ENCODE assay signal across 1 cellular context in the genomic region with DNA sequence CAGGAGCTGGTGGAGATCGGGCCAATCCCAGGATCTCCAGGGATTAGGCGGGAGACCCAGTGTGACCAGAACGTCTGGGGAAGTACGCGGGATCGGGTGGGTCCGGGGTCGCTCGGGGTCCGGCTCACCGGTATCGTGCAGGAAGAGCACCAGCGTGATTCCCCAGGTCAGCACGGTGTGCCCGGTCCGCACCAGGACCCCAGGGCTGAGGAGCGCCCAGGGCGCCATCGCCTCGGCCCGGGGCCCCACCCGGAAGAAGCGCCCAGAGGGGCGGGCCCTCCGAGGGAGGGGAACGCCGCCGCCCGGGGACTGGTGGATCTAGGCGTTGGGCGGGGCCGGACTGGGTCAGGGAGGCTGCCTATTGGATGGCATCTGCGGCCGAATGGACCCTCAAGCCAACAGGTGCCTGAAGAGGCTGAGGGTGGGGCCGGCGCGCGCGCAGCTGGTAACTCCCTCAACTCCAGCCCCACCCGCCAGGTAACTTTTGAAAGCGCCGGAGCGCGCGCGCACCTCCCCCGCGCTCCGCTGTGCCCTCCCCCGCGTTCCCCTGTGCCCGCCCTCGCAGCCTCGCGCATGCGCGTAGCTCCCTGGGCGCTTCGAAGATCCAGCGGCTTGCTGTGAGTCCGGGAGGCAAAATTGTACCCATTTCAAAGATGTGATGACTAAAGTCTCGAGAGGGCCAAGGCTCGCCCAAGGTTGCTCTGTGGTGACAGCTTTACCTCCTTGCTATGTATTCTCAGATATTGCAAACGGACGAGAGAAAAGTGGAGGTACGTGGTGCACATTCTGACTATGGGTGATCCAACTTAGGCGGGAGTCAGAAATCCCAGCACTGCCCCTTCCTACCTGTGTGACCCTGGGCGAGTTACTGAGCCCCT.
TF ChIP-seq lines count a peak whose summit lies in the region.

A gene with protein sequence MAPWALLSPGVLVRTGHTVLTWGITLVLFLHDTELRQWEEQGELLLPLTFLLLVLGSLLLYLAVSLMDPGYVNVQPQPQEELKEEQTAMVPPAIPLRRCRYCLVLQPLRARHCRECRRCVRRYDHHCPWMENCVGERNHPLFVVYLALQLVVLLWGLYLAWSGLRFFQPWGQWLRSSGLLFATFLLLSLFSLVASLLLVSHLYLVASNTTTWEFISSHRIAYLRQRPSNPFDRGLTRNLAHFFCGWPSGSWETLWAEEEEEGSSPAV (minus strand): TSS at position 262 of the 878 bp plus-strand sequence. CDS start 34 bp downstream, at position 228.

TF ChIP-seq in HEK293, 187 proteins besides CTCF, POLR2A, EP300 and RAD21 (continued from another document and continues in another):
- TF ChIP-seq, protein P1, sequence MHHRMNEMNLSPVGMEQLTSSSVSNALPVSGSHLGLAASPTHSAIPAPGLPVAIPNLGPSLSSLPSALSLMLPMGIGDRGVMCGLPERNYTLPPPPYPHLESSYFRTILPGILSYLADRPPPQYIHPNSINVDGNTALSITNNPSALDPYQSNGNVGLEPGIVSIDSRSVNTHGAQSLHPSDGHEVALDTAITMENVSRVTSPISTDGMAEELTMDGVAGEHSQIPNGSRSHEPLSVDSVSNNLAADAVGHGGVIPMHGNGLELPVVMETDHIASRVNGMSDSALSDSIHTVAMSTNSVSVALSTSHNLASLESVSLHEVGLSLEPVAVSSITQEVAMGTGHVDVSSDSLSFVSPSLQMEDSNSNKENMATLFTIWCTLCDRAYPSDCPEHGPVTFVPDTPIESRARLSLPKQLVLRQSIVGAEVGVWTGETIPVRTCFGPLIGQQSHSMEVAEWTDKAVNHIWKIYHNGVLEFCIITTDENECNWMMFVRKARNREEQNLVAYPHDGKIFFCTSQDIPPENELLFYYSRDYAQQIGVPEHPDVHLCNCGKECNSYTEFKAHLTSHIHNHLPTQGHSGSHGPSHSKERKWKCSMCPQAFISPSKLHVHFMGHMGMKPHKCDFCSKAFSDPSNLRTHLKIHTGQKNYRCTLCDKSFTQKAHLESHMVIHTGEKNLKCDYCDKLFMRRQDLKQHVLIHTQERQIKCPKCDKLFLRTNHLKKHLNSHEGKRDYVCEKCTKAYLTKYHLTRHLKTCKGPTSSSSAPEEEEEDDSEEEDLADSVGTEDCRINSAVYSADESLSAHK (tag by site-specific recombination; IDR thresholded peaks at IDR 0.05) = no peak
- TF ChIP-seq, protein P2, sequence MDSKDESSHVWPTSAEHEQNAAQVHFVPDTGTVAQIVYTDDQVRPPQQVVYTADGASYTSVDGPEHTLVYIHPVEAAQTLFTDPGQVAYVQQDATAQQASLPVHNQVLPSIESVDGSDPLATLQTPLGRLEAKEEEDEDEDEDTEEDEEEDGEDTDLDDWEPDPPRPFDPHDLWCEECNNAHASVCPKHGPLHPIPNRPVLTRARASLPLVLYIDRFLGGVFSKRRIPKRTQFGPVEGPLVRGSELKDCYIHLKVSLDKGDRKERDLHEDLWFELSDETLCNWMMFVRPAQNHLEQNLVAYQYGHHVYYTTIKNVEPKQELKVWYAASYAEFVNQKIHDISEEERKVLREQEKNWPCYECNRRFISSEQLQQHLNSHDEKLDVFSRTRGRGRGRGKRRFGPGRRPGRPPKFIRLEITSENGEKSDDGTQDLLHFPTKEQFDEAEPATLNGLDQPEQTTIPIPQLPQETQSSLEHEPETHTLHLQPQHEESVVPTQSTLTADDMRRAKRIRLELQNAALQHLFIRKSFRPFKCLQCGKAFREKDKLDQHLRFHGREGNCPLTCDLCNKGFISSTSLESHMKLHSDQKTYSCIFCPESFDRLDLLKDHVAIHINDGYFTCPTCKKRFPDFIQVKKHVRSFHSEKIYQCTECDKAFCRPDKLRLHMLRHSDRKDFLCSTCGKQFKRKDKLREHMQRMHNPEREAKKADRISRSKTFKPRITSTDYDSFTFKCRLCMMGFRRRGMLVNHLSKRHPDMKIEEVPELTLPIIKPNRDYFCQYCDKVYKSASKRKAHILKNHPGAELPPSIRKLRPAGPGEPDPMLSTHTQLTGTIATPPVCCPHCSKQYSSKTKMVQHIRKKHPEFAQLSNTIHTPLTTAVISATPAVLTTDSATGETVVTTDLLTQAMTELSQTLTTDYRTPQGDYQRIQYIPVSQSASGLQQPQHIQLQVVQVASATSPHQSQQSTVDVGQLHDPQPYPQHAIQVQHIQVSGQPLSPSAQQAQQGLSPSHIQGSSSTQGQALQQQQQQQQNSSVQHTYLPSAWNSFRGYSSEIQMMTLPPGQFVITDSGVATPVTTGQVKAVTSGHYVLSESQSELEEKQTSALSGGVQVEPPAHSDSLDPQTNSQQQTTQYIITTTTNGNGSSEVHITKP (tag by site-specific recombination; IDR thresholded peaks at IDR 0.05) = peak; percentile 34
- TF ChIP-seq ZBTB21 (tag by site-specific recombination; IDR thresholded peaks at IDR 0.05) (peak; percentile 32; the same call in 1 of the 2 replicates), OSR2 (tag by site-specific recombination; IDR thresholded peaks at IDR 0.05) (no peak), ZNF114 (tag by site-specific recombination; IDR thresholded peaks at IDR 0.05) (no peak), BCL11B (tag by site-specific recombination; IDR thresholded peaks at IDR 0.05; ENCODE audit: low read depth) (peak; percentile 28; the same call in 1 of the 2 replicates), HOXA7 (CRISPR knock-in tag; IDR thresholded peaks at IDR 0.05; ENCODE audit: borderline replicate concordance) (no peak), ZNF274 (IDR thresholded peaks at IDR 0.05; ENCODE audit: low read length) (no peak), ZNF274 (tag by site-specific recombination; IDR thresholded peaks at IDR 0.05; ENCODE audit: borderline replicate concordance) (no peak), KLF1 (tag by site-specific recombination; IDR thresholded peaks at IDR 0.05) (peak; percentile 72), GLI4 (tag by site-specific recombination; IDR thresholded peaks at IDR 0.05) (0 out of 2 replicates have a peak, but pooled peaks have one; percentile 25), ZFP41 (tag by site-specific recombination; IDR thresholded peaks at IDR 0.05; ENCODE audit: borderline replicate concordance) (no peak), ZNF221 (tag by site-specific recombination; IDR thresholded peaks at IDR 0.05; ENCODE audit: borderline replicate concordance) (no peak), SCRT2 (tag by site-specific recombination; IDR thresholded peaks at IDR 0.05) (peak; percentile 100), ZFP3 (tag by site-specific recombination; IDR thresholded peaks at IDR 0.05; ENCODE audit: low read depth) (peak; percentile 86), ZFHX2 (tag by site-specific recombination; conservative IDR thresholded peaks at IDR 0.05) (peak; percentile 88), ZNF341 (tag by site-specific recombination; IDR thresholded peaks at IDR 0.05; ENCODE audit: low read depth) (no peak), ZNF132 (tag by site-specific recombination; IDR thresholded peaks at IDR 0.05; ENCODE audit: borderline replicate concordance) (no peak), ZNF155 (tag by site-specific recombination; IDR thresholded peaks at IDR 0.05) (no peak), TRIM28 (IDR thresholded peaks at IDR 0.05; ENCODE audit: borderline replicate concordance, low read length) (no peak), ZNF585B (tag by site-specific recombination; IDR thresholded peaks at IDR 0.05) (no peak), ZNF140 (tag by site-specific recombination; IDR thresholded peaks at IDR 0.05) (no peak), KLF16 (tag by site-specific recombination; IDR thresholded peaks at IDR 0.05) (no peak), BCL11A (tag by site-specific recombination; IDR thresholded peaks at IDR 0.05; ENCODE audit: low read depth) (no peak; the same call in 1 of the 2 replicates), ZNF248 (tag by site-specific recombination; IDR thresholded peaks at IDR 0.05) (no peak), ZNF777 (tag by site-specific recombination; IDR thresholded peaks at IDR 0.05; ENCODE audit: borderline replicate concordance) (peak; percentile 24; the same call in 1 of the 2 replicates), ZNF623 (tag by site-specific recombination; IDR thresholded peaks at IDR 0.05) (peak; percentile 21; the same call in 1 of the 2 replicates), ZNF785 (tag by site-specific recombination; IDR thresholded peaks at IDR 0.05) (0 out of 2 replicates have a peak, but pooled peaks have one; percentile 66), OVOL3 (tag by site-specific recombination; IDR thresholded peaks at IDR 0.05) (no peak), ZNF133 (tag by site-specific recombination; IDR thresholded peaks at IDR 0.05) (no peak; the same call in 1 of the 2 replicates), ZNF560 (tag by site-specific recombination; IDR thresholded peaks at IDR 0.05; ENCODE audit: borderline replicate concordance) (no peak)
- TF ChIP-seq, protein P3, sequence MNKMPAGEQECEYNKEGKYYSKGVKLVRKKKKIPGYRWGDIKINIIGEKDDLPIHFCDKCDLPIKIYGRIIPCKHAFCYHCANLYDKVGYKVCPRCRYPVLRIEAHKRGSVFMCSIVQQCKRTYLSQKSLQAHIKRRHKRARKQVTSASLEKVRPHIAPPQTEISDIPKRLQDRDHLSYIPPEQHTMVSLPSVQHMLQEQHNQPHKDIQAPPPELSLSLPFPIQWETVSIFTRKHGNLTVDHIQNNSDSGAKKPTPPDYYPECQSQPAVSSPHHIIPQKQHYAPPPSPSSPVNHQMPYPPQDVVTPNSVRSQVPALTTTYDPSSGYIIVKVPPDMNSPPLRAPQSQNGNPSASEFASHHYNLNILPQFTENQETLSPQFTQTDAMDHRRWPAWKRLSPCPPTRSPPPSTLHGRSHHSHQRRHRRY (tag by site-specific recombination; IDR thresholded peaks at IDR 0.05) = no peak
- TF ChIP-seq, protein P4, sequence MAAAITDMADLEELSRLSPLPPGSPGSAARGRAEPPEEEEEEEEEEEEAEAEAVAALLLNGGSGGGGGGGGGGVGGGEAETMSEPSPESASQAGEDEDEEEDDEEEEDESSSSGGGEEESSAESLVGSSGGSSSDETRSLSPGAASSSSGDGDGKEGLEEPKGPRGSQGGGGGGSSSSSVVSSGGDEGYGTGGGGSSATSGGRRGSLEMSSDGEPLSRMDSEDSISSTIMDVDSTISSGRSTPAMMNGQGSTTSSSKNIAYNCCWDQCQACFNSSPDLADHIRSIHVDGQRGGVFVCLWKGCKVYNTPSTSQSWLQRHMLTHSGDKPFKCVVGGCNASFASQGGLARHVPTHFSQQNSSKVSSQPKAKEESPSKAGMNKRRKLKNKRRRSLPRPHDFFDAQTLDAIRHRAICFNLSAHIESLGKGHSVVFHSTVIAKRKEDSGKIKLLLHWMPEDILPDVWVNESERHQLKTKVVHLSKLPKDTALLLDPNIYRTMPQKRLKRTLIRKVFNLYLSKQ (tag by site-specific recombination; IDR thresholded peaks at IDR 0.05; ENCODE audit: borderline replicate concordance) = no peak
- TF ChIP-seq, protein P5, sequence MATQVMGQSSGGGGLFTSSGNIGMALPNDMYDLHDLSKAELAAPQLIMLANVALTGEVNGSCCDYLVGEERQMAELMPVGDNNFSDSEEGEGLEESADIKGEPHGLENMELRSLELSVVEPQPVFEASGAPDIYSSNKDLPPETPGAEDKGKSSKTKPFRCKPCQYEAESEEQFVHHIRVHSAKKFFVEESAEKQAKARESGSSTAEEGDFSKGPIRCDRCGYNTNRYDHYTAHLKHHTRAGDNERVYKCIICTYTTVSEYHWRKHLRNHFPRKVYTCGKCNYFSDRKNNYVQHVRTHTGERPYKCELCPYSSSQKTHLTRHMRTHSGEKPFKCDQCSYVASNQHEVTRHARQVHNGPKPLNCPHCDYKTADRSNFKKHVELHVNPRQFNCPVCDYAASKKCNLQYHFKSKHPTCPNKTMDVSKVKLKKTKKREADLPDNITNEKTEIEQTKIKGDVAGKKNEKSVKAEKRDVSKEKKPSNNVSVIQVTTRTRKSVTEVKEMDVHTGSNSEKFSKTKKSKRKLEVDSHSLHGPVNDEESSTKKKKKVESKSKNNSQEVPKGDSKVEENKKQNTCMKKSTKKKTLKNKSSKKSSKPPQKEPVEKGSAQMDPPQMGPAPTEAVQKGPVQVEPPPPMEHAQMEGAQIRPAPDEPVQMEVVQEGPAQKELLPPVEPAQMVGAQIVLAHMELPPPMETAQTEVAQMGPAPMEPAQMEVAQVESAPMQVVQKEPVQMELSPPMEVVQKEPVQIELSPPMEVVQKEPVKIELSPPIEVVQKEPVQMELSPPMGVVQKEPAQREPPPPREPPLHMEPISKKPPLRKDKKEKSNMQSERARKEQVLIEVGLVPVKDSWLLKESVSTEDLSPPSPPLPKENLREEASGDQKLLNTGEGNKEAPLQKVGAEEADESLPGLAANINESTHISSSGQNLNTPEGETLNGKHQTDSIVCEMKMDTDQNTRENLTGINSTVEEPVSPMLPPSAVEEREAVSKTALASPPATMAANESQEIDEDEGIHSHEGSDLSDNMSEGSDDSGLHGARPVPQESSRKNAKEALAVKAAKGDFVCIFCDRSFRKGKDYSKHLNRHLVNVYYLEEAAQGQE (tag by site-specific recombination; IDR thresholded peaks at IDR 0.05) = peak; percentile 25
- TF ChIP-seq, protein P6, sequence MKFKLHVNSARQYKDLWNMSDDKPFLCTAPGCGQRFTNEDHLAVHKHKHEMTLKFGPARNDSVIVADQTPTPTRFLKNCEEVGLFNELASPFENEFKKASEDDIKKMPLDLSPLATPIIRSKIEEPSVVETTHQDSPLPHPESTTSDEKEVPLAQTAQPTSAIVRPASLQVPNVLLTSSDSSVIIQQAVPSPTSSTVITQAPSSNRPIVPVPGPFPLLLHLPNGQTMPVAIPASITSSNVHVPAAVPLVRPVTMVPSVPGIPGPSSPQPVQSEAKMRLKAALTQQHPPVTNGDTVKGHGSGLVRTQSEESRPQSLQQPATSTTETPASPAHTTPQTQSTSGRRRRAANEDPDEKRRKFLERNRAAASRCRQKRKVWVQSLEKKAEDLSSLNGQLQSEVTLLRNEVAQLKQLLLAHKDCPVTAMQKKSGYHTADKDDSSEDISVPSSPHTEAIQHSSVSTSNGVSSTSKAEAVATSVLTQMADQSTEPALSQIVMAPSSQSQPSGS (tag by site-specific recombination; IDR thresholded peaks at IDR 0.05; ENCODE audit: low read depth) = no peak
- TF ChIP-seq, protein P7, sequence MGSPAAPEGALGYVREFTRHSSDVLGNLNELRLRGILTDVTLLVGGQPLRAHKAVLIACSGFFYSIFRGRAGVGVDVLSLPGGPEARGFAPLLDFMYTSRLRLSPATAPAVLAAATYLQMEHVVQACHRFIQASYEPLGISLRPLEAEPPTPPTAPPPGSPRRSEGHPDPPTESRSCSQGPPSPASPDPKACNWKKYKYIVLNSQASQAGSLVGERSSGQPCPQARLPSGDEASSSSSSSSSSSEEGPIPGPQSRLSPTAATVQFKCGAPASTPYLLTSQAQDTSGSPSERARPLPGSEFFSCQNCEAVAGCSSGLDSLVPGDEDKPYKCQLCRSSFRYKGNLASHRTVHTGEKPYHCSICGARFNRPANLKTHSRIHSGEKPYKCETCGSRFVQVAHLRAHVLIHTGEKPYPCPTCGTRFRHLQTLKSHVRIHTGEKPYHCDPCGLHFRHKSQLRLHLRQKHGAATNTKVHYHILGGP (tag by site-specific recombination; IDR thresholded peaks at IDR 0.05) = no peak
- TF ChIP-seq, protein P8, sequence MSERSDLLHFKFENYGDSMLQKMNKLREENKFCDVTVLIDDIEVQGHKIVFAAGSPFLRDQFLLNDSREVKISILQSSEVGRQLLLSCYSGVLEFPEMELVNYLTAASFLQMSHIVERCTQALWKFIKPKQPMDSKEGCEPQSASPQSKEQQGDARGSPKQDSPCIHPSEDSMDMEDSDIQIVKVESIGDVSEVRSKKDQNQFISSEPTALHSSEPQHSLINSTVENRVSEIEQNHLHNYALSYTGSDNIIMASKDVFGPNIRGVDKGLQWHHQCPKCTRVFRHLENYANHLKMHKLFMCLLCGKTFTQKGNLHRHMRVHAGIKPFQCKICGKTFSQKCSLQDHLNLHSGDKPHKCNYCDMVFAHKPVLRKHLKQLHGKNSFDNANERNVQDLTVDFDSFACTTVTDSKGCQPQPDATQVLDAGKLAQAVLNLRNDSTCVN (tag by site-specific recombination; optimal IDR thresholded peaks at IDR 0.05) = peak; percentile 94
